ENCODE assay signal across 1 cellular context in the genomic region with DNA sequence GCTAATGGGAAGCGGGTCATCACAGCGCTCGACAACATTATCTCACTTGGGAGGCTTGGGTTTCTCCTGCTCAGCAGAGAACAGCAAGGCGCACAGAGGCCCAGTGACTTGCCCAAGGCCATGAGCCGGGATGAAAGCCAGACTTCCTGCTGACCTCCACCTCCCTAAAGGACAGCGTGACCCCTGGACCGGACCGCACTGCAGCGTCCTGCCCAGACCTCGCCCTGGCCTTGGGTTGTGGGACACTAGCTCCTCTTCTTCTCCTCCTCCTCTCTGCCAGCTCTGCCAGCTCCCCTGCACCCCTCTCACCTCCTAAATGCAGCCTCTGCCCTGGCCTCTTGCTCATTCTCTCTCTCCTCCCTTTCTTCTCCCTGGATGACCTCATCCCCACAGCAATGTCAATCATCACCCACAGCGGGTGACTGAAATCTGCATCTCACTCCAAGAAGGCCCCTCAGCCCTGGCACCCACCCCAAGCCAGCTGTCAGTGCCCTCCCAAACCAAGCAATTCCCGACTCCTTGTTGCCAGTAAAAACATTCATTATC.
TF ChIP-seq lines count a peak whose summit lies in the region.

No MANE protein-coding gene starts in this region.

TF ChIP-seq in SK-N-SH treated with all-trans-retinoic acid at 6 μM for 48 hours, 23 proteins besides CTCF, POLR2A, EP300 and RAD21 (continued from another document):
- TF ChIP-seq CREB5 (CRISPR knock-in tag; IDR thresholded peaks at IDR 0.05; ENCODE audit: low read depth) (no peak), RARB (CRISPR knock-in tag; IDR thresholded peaks at IDR 0.05) (no peak), ZNF565 (CRISPR knock-in tag; conservative IDR thresholded peaks at IDR 0.05; ENCODE audit: low read depth) (no peak), TCF4 (CRISPR knock-in tag; IDR thresholded peaks at IDR 0.05; ENCODE audit: borderline replicate concordance) (no peak), ISL1 (CRISPR knock-in tag; IDR thresholded peaks at IDR 0.05) (no peak), ZNF70 (CRISPR knock-in tag; IDR thresholded peaks at IDR 0.05) (no peak), CSDC2 (CRISPR knock-in tag; IDR thresholded peaks at IDR 0.05) (no peak)
- TF ChIP-seq, protein P1, sequence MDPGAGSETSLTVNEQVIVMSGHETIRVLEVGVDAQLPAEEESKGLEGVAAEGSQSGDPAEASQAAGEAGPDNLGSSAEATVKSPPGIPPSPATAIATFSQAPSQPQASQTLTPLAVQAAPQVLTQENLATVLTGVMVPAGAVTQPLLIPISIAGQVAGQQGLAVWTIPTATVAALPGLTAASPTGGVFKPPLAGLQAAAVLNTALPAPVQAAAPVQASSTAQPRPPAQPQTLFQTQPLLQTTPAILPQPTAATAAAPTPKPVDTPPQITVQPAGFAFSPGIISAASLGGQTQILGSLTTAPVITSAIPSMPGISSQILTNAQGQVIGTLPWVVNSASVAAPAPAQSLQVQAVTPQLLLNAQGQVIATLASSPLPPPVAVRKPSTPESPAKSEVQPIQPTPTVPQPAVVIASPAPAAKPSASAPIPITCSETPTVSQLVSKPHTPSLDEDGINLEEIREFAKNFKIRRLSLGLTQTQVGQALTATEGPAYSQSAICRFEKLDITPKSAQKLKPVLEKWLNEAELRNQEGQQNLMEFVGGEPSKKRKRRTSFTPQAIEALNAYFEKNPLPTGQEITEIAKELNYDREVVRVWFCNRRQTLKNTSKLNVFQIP (CRISPR knock-in tag; IDR thresholded peaks at IDR 0.05; ENCODE audit: borderline replicate concordance, low read depth), result no peak
- TF ChIP-seq, protein P2, sequence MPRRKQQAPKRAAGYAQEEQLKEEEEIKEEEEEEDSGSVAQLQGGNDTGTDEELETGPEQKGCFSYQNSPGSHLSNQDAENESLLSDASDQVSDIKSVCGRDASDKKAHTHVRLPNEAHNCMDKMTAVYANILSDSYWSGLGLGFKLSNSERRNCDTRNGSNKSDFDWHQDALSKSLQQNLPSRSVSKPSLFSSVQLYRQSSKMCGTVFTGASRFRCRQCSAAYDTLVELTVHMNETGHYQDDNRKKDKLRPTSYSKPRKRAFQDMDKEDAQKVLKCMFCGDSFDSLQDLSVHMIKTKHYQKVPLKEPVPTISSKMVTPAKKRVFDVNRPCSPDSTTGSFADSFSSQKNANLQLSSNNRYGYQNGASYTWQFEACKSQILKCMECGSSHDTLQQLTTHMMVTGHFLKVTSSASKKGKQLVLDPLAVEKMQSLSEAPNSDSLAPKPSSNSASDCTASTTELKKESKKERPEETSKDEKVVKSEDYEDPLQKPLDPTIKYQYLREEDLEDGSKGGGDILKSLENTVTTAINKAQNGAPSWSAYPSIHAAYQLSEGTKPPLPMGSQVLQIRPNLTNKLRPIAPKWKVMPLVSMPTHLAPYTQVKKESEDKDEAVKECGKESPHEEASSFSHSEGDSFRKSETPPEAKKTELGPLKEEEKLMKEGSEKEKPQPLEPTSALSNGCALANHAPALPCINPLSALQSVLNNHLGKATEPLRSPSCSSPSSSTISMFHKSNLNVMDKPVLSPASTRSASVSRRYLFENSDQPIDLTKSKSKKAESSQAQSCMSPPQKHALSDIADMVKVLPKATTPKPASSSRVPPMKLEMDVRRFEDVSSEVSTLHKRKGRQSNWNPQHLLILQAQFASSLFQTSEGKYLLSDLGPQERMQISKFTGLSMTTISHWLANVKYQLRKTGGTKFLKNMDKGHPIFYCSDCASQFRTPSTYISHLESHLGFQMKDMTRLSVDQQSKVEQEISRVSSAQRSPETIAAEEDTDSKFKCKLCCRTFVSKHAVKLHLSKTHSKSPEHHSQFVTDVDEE (CRISPR knock-in tag; IDR thresholded peaks at IDR 0.05), result no peak
